8 cellular contexts compared by ENCODE assay signal in genomic region chr9:109107402-109108240, GRCh38. TPM values are rescaled to one million over a fixed set of nuclear protein-coding genes. Genes with fewer than 3 reads are reported as not detected.
DNase-seq lines count a peak whose midpoint lies in the region; ATAC-seq and TF ChIP-seq lines count a peak whose summit lies in the region.

No MANE protein-coding gene starts in this region.

- DNase-seq in EH (ENCODE audit: low read depth): peak; percentile 85
- DNase-seq in SJSA1 (ENCODE audit: low read depth in 1 of 2, low spot score in 2 of 2): peak; percentile 50 to 86
- DNase-seq in esophagus muscularis mucosa (ENCODE audit: extremely low spot score): no peak
- no peak for DNase-seq in sigmoid colon
- DNase-seq in sciatic nerve (ENCODE audit: low spot score): no peak
- DNase-seq in globus pallidus (ENCODE audit: low spot score): no peak
- no peak for DNase-seq in hypothalamus (lab: John Stamatoyannopoulos, UW)

- peak overlapping the region; percentile 96 for H3K27ac ChIP-seq in SJSA1
- peak overlapping the region; percentile 87 to 98 (median 94) for H3K27ac ChIP-seq in esophagus muscularis mucosa (replicated peaks in 1 of 4)
- peak overlapping the region; percentile 72 to 96 (median 92) for H3K27ac ChIP-seq in sigmoid colon

- 29% methylated on average over 4 of the region's 4 CpGs for WGBS in esophagus muscularis mucosa
- 14 to 44% methylated on average over 4 of the region's 4 CpGs for WGBS in sigmoid colon, 2 donors

- H3K4me1 ChIP-seq in SJSA1 (replicated peaks): peaks cover 48% of the 10 kb centered on the region
- H3K4me1 ChIP-seq in esophagus muscularis mucosa: peaks cover 56 to 76% (median 69%) of the 10 kb centered on the region in 4 donors
- H3K4me1 ChIP-seq in sigmoid colon: peaks cover 0 to 70% (median 58%) of the 10 kb centered on the region in 4 donors

- H3K36me3 ChIP-seq in SJSA1 (peaks cover 30% of the 10 kb centered on the region), esophagus muscularis mucosa (peaks cover 0 to 22% (median 8%) of the 10 kb centered on the region in 4 donors), sigmoid colon (peaks cover 0 to 8% (median 0%) of the 10 kb centered on the region in 4 donors)

- TF ChIP-seq EP300 in esophagus muscularis mucosa (IDR thresholded peaks at IDR 0.05) (no peak), sigmoid colon (IDR thresholded peaks at IDR 0.05) (no peak)

- TF ChIP-seq CTCF in esophagus muscularis mucosa (IDR thresholded peaks at IDR 0.05) (no peak), sigmoid colon (IDR thresholded peaks at IDR 0.05) (no peak)

- TF ChIP-seq POLR2A in esophagus muscularis mucosa (IDR thresholded peaks at IDR 0.05; ENCODE audit: low read depth): no peak
- no peak for TF ChIP-seq POLR2A in sigmoid colon (IDR thresholded peaks at IDR 0.05)

- H3K4me3 ChIP-seq in SJSA1 (peak overlapping the region; percentile 11; the same call in 1 of the 2 replicates), esophagus muscularis mucosa (peak overlapping the region in 1 of 4 donors; percentile 21), sigmoid colon (peak overlapping the region in 2 of 4 donors; percentile 4)

- H3K27me3 ChIP-seq in SJSA1 (replicated peaks) (no peaks in the 10 kb centered on the region), esophagus muscularis mucosa (no peaks in the 10 kb centered on the region), sigmoid colon (no peaks in the 10 kb centered on the region)

- ATAC-seq in HG02642 (IDR thresholded peaks at IDR 0.05; ENCODE audit: poor library complexity, unreplicated experiment) (no peak), sciatic nerve (no peak)

- intact Hi-C loops in esophagus muscularis mucosa (cut with DNase I): no loop called here
- intact Hi-C loops in sigmoid colon (cut with DNase I): no loop called here
- intact Hi-C loops in sciatic nerve (cut with DNase I): no loop called here

- no peaks in the 10 kb centered on the region for H3K9me3 ChIP-seq in SJSA1 (replicated peaks)
- H3K9me3 ChIP-seq in esophagus muscularis mucosa: no peaks in the 10 kb centered on the region
- no peaks in the 10 kb centered on the region for H3K9me3 ChIP-seq in sigmoid colon

RNA-seq across cellular contexts. Expression of gene TMEM245, which starts 12.1 kb away (rescaled TPM):
- total RNA-seq in SJSA1 (2014; rRNA removed; shearing (Covaris generic)): 26.6 and 45.1 TPM in 2 replicates
- total RNA-seq in esophagus muscularis mucosa (100 to 1,000 TPM; 109 to 192 (median 137) TPM), sigmoid colon (100 to 1,000 TPM in 2 of 4 donors, 10 to 100 TPM in 2; 90.7 to 105 (median 99.5) TPM), sciatic nerve (92.6 TPM)
- 10 to 100 TPM in 1 of 3 donors, 1 to 10 TPM in 2; 1.8 to 12.9 (median 4.2) TPM for polyA plus RNA-seq in sigmoid colon

RNA-seq across cellular contexts. Expression of gene FRRS1L, which starts 59.4 kb away (rescaled TPM):
- total RNA-seq in SJSA1 (2014; rRNA removed; shearing (Covaris generic)): not detected in 2 replicates
- 1 to 10 TPM; 2.5 to 7.6 (median 5.3) TPM for total RNA-seq in esophagus muscularis mucosa
- 1 to 10 TPM; 2.3 to 4.5 (median 3.3) TPM for total RNA-seq in sigmoid colon
- polyA plus RNA-seq in sigmoid colon: under 1 TPM in 2 of 3 donors, not detected in 1; 0.23 to 0.61 TPM
- total RNA-seq in sciatic nerve: 12.8 TPM

Comparison
In these comparisons a context has a peak if more than half of its experiments do, and no peak if none do; other contexts are left out.
1. DNase-seq: peak in EH (single experiment) and SJSA1 (2 of 2); none in esophagus muscularis mucosa (single experiment), sigmoid colon (single experiment), sciatic nerve (single experiment), globus pallidus (single experiment) and hypothalamus (0 of 51).
2. Peak in every context shown above with its lines, with median percentiles within 50 percentile points of each other: H3K27ac ChIP-seq.